Comparison of ENCODE assay signal across 16 cellular contexts in the genomic region with DNA sequence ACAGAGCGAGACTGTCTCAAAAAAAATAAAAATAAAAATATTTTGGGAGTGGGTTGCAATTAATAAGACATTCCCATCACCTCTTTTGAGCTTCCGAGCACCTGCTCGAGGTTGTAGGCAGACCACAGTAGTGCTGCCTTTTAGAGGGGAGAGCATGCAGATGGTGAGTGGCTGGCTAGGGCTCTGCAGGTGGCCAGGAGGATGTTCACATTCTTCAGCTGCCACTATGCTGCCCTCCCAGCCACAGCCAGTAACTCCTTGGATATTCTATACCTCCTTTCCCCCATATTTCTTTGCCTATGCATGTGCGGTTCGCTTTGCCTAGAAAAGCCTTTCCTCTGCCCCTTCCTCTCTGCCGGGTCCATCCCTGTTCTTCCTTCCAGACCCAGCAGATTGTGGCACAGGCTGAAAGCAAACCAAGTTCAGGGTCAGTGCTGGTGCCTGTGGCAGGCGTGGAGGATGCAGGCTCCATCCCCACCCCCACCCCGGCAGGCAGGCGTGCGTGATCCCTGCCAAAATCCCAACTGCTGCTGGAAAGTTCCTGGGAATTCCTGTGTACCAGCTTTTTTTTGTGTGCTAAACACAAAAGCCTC. TPM values are rescaled to one million over a fixed set of nuclear protein-coding genes. Genes with fewer than 3 reads are reported as not detected.
DNase-seq lines count a peak whose midpoint lies in the region; ATAC-seq and TF ChIP-seq lines count a peak whose summit lies in the region.
"Had no signal": no experiment of that assay in that cellular context is flagged by ENCODE, and none has a peak within 500 bp of the region (broad histone marks: within the 10 kb centered on the region; RNA-seq: fewer than 3 reads in every experiment).

No MANE protein-coding gene starts in this region.

- no peaks in the 10 kb centered on the region for H3K9me3 ChIP-seq in testis
- H3K9me3 ChIP-seq: SJCRH30 had no signal

- no peak overlapping the region for H3K27ac Mint-ChIP-seq in stimulated activated effector memory CD8-positive, alpha-beta T cell treated with anti-CD3 and anti-CD28 coated beads, Interleukin-12 subunit alpha, Interleukin-12 subunit beta, amount 100 ng/mL, for 72 hours

- no peaks in the 10 kb centered on the region for H3K27me3 ChIP-seq in testis
- H3K27me3 ChIP-seq: SJCRH30 had no signal

- no peaks in the 10 kb centered on the region for H3K9me3 Mint-ChIP-seq in stimulated activated effector memory CD8-positive, alpha-beta T cell treated with anti-CD3 and anti-CD28 coated beads, Interleukin-12 subunit alpha, Interleukin-12 subunit beta, amount 100 ng/mL, for 72 hours

- no peak for TF ChIP-seq CTCF in omental fat pad (IDR thresholded peaks at IDR 0.05)
- no peak for TF ChIP-seq CTCF in testis (IDR thresholded peaks at IDR 0.05)

- TF ChIP-seq POLR2A in testis (IDR thresholded peaks at IDR 0.05), result no peak

- no peaks in the 10 kb centered on the region for H3K36me3 ChIP-seq in testis (ENCODE audit: low read depth, missing control alignments)
- H3K36me3 ChIP-seq: SJCRH30 had no signal

- H3K4me3 Mint-ChIP-seq in stimulated activated effector memory CD8-positive, alpha-beta T cell treated with anti-CD3 and anti-CD28 coated beads, Interleukin-12 subunit alpha, Interleukin-12 subunit beta, amount 100 ng/mL, for 72 hours, result no peak overlapping the region

- H3K36me3 Mint-ChIP-seq in stimulated activated effector memory CD8-positive, alpha-beta T cell treated with anti-CD3 and anti-CD28 coated beads, Interleukin-12 subunit alpha, Interleukin-12 subunit beta, amount 100 ng/mL, for 72 hours, result no peaks in the 10 kb centered on the region

- intact Hi-C loops in testis (cut with DNase I; ENCODE audit: low total_unique reads), result no loop called here

- DNase-seq in NCI-H2171 treated with DMSO at 0.1 percent for 48 hours (lab: John Stamatoyannopoulos, UW) (peak; percentile 17), NCI-H2171 (lab: John Stamatoyannopoulos, UW) (no peak), astrocyte of the hippocampus (ENCODE audit: low read depth, low spot score) (peak; percentile 47), left kidney (ENCODE audit: low read depth, low spot score) (peak; percentile 57), omental fat pad (ENCODE audit: low spot score) (no peak), testis (no peak)
- no peak for DNase-seq in stimulated activated effector memory CD8-positive, alpha-beta T cell treated with anti-CD3 and anti-CD28 coated beads, Interleukin-12 subunit alpha, Interleukin-12 subunit beta, amount 100 ng/mL, for 72 hours (ENCODE audit: low spot score in 2 of 2)
- DNase-seq: 8988T, KG1, NCI-H1105, NCI-H1694 treated with DMSO at 0.1 percent for 48 hours, SJCRH30 had no signal

- no peak overlapping the region for H3K27ac ChIP-seq in testis
- H3K27ac ChIP-seq: C4-2B, HL-60, RWPE1, SJCRH30 had no signal

- ATAC-seq in omental fat pad (ENCODE audit: low FRiP score) (no peak), GM18868 (IDR thresholded peaks at IDR 0.05; ENCODE audit: unreplicated experiment) (no peak)
- no peak for ATAC-seq in stimulated activated effector memory CD8-positive, alpha-beta T cell treated with anti-CD3 and anti-CD28 coated beads, Interleukin-12 subunit alpha, Interleukin-12 subunit beta, amount 100 ng/mL, for 72 hours

- no peak overlapping the region for H3K4me3 ChIP-seq in testis
- H3K4me3 ChIP-seq: SJCRH30 had no signal

- H3K4me1 Mint-ChIP-seq in stimulated activated effector memory CD8-positive, alpha-beta T cell treated with anti-CD3 and anti-CD28 coated beads, Interleukin-12 subunit alpha, Interleukin-12 subunit beta, amount 100 ng/mL, for 72 hours, result peaks cover 5% of the 10 kb centered on the region

- 58 to 60% methylated on average over 10 of the region's 10 CpGs for WGBS in testis, 2 donors

- H3K4me1 ChIP-seq in testis, result no peaks in the 10 kb centered on the region

RNA-seq across cellular contexts. Expression of a gene that starts 33.9 kb away (rescaled TPM):
- total RNA-seq in omental fat pad (10 to 100 TPM; 15.8 to 52.8 (median 32.0) TPM), testis (10 to 100 TPM; 42.0 to 72.5 TPM)
- polyA plus RNA-seq in testis (ENCODE audit: insufficient read depth, low read depth, low replicate concordance), result 34.9 TPM

Comparison
In these comparisons a context has a peak if more than half of its experiments do, and no peak if none do; other contexts are left out.
1. DNase-seq: peak in NCI-H2171 treated with DMSO at 0.1 percent for 48 hours (single experiment), astrocyte of the hippocampus (single experiment) and left kidney (single experiment); none in NCI-H2171 (single experiment), omental fat pad (single experiment), testis (single experiment) and stimulated activated effector memory CD8-positive, alpha-beta T cell treated with anti-CD3 and anti-CD28 coated beads, Interleukin-12 subunit alpha, Interleukin-12 subunit beta, amount 100 ng/mL, for 72 hours (0 of 2).